ENCODE assay signal across 1 cellular context in genomic region chr4:105022811-105023667, GRCh38.
TF ChIP-seq lines count a peak whose summit lies in the region.

No MANE protein-coding gene starts in this region.

TF ChIP-seq in HCT116, 20 proteins besides CTCF, POLR2A, EP300 and RAD21 (continued from another document):
- TF ChIP-seq, protein P1, sequence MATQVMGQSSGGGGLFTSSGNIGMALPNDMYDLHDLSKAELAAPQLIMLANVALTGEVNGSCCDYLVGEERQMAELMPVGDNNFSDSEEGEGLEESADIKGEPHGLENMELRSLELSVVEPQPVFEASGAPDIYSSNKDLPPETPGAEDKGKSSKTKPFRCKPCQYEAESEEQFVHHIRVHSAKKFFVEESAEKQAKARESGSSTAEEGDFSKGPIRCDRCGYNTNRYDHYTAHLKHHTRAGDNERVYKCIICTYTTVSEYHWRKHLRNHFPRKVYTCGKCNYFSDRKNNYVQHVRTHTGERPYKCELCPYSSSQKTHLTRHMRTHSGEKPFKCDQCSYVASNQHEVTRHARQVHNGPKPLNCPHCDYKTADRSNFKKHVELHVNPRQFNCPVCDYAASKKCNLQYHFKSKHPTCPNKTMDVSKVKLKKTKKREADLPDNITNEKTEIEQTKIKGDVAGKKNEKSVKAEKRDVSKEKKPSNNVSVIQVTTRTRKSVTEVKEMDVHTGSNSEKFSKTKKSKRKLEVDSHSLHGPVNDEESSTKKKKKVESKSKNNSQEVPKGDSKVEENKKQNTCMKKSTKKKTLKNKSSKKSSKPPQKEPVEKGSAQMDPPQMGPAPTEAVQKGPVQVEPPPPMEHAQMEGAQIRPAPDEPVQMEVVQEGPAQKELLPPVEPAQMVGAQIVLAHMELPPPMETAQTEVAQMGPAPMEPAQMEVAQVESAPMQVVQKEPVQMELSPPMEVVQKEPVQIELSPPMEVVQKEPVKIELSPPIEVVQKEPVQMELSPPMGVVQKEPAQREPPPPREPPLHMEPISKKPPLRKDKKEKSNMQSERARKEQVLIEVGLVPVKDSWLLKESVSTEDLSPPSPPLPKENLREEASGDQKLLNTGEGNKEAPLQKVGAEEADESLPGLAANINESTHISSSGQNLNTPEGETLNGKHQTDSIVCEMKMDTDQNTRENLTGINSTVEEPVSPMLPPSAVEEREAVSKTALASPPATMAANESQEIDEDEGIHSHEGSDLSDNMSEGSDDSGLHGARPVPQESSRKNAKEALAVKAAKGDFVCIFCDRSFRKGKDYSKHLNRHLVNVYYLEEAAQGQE (IDR thresholded peaks at IDR 0.05; ENCODE audit: low read depth), result no peak
- TF ChIP-seq SRF (IDR thresholded peaks at IDR 0.05; ENCODE audit: low read depth), result no peak
- TF ChIP-seq, protein P2, sequence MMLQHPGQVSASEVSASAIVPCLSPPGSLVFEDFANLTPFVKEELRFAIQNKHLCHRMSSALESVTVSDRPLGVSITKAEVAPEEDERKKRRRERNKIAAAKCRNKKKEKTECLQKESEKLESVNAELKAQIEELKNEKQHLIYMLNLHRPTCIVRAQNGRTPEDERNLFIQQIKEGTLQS (IDR thresholded peaks at IDR 0.05), result no peak
- no peak for TF ChIP-seq MAX (IDR thresholded peaks at IDR 0.05)
